18 cellular contexts compared by ENCODE assay signal in genomic region chrX:124641737-124642491, GRCh38.
DNase-seq lines count a peak whose midpoint lies in the region; ATAC-seq and TF ChIP-seq lines count a peak whose summit lies in the region.
"Had no signal": no experiment of that assay in that cellular context is flagged by ENCODE, and none has a peak within 500 bp of the region (broad histone marks: within the 10 kb centered on the region; RNA-seq: fewer than 3 reads in every experiment).

No MANE protein-coding gene starts in this region.

- no peaks in the 10 kb centered on the region for H3K27me3 Mint-ChIP-seq in stimulated activated naive CD8-positive, alpha-beta T cell treated with anti-CD3 and anti-CD28 coated beads, Interleukin-15, amount 100 ng/mL, for 72 hours
- H3K27me3 Mint-ChIP-seq: B cell had no signal

- no peaks in the 10 kb centered on the region for H3K4me1 Mint-ChIP-seq in stimulated activated naive CD8-positive, alpha-beta T cell treated with anti-CD3 and anti-CD28 coated beads, Interleukin-15, amount 100 ng/mL, for 72 hours
- H3K4me1 Mint-ChIP-seq: B cell; CD4-positive, CD25-positive, alpha-beta regulatory T cell had no signal

- ATAC-seq in stimulated activated naive CD8-positive, alpha-beta T cell treated with anti-CD3 and anti-CD28 coated beads, Interleukin-15, amount 100 ng/mL, for 72 hours: peak; percentile 31
- ATAC-seq in stimulated activated naive CD8-positive, alpha-beta T cell treated with anti-CD3 and anti-CD28 coated beads, Interleukin-15, Interleukin-2, amounts not matched to agents 100 U/mL and 50 U/mL, for 24 hours: no peak
- ATAC-seq in GM18861 (IDR thresholded peaks at IDR 0.05; ENCODE audit: unreplicated experiment): no peak

- DNase-seq in stimulated activated naive CD8-positive, alpha-beta T cell treated with anti-CD3 and anti-CD28 coated beads, Interleukin-15, amount 100 ng/mL, for 72 hours: no peak
- DNase-seq in stimulated activated naive CD8-positive, alpha-beta T cell treated with anti-CD3 and anti-CD28 coated beads, Interleukin-15, Interleukin-2, amounts not matched to agents 100 U/mL and 50 U/mL, for 24 hours: no peak
- DNase-seq in RWPE1 (ENCODE audit: low spot score): peak; percentile 0
- peak; percentile 0 for DNase-seq in erythroblast (lab: John Stamatoyannopoulos, UW)
- no peak for DNase-seq in H7
- no peak for DNase-seq in ascending aorta (ENCODE audit: low spot score in 2 of 2)
- no peak for DNase-seq in HT-29 (ENCODE audit: low spot score)
- DNase-seq: CD4-positive, CD25-positive, alpha-beta regulatory T cell; HFFc6; MV-4-11; NCI-H187; NCI-H2107; NCI-H524 treated with DMSO at 0.1 percent for 48 hours; SHP77 treated with DMSO at 0.1 percent for 48 hours; SK-N-SH had no signal

- H3K4me3 ChIP-seq in H7 (ENCODE audit: insufficient read depth, low read depth, low read length) (no peak overlapping the region), ascending aorta (no peak overlapping the region)

- no peaks in the 10 kb centered on the region for H3K4me1 ChIP-seq in ascending aorta

- H3K27ac ChIP-seq in RWPE1 (no peak overlapping the region), ascending aorta (no peak overlapping the region)
- H3K27ac ChIP-seq: KMS-11 had no signal

- CTCF ChIA-PET in RWPE1 (lab: Yijun Ruan, JAX): no interaction called here

- no peak for TF ChIP-seq POLR2A in erythroblast (IDR thresholded peaks at IDR 0.05; ENCODE audit: low read length)

- peak overlapping the region in 1 of 2 donors; percentile 83 for H3K27ac Mint-ChIP-seq in stimulated activated naive CD8-positive, alpha-beta T cell treated with anti-CD3 and anti-CD28 coated beads, Interleukin-15, amount 100 ng/mL, for 72 hours
- H3K27ac Mint-ChIP-seq: B cell; CD4-positive, CD25-positive, alpha-beta regulatory T cell; HFFc6 had no signal

- no peaks in the 10 kb centered on the region for H3K9me3 Mint-ChIP-seq in stimulated activated naive CD8-positive, alpha-beta T cell treated with anti-CD3 and anti-CD28 coated beads, Interleukin-15, amount 100 ng/mL, for 72 hours
- H3K9me3 Mint-ChIP-seq: CD4-positive, CD25-positive, alpha-beta regulatory T cell; HFFc6 had no signal

- no peaks in the 10 kb centered on the region for H3K9me3 ChIP-seq in ascending aorta
- H3K9me3 ChIP-seq: SK-N-SH had no signal

- H3K36me3 ChIP-seq in H7 (replicated peaks; ENCODE audit: control insufficient read depth, insufficient read depth, low read length) (no peaks in the 10 kb centered on the region), ascending aorta (no peaks in the 10 kb centered on the region)

- H3K27me3 ChIP-seq in H7 (ENCODE audit: control insufficient read depth, insufficient read depth, low read length) (no peaks in the 10 kb centered on the region), ascending aorta (no peaks in the 10 kb centered on the region)

- intact Hi-C loops in ascending aorta (cut with DNase I): no loop called here

- no peak for TF ChIP-seq CTCF in RWPE1 (conservative IDR thresholded peaks at IDR 0.05; ENCODE audit: low read depth)
- TF ChIP-seq CTCF in ascending aorta (IDR thresholded peaks at IDR 0.05): no peak

- H3K4me3 Mint-ChIP-seq in stimulated activated naive CD8-positive, alpha-beta T cell treated with anti-CD3 and anti-CD28 coated beads, Interleukin-15, amount 100 ng/mL, for 72 hours: no peak overlapping the region
- H3K4me3 Mint-ChIP-seq: B cell; CD4-positive, CD25-positive, alpha-beta regulatory T cell; HFFc6 had no signal

- POLR2A ChIA-PET in RWPE1 (lab: Yijun Ruan, JAX; ENCODE audit: low non-redundant PET): no interaction called here

Comparison
In these comparisons a context has a peak if more than half of its experiments do, and no peak if none do; other contexts are left out.
1. DNase-seq: peak in RWPE1 (single experiment) and erythroblast (2 of 2); none in stimulated activated naive CD8-positive, alpha-beta T cell treated with anti-CD3 and anti-CD28 coated beads, Interleukin-15, amount 100 ng/mL, for 72 hours (0 of 2), stimulated activated naive CD8-positive, alpha-beta T cell treated with anti-CD3 and anti-CD28 coated beads, Interleukin-15, Interleukin-2, amounts not matched to agents 100 U/mL and 50 U/mL, for 24 hours (single experiment), H7 (single experiment), ascending aorta (0 of 2) and HT-29 (single experiment).